Comparison of ENCODE assay signal across 1 cellular context in the genomic region with DNA sequence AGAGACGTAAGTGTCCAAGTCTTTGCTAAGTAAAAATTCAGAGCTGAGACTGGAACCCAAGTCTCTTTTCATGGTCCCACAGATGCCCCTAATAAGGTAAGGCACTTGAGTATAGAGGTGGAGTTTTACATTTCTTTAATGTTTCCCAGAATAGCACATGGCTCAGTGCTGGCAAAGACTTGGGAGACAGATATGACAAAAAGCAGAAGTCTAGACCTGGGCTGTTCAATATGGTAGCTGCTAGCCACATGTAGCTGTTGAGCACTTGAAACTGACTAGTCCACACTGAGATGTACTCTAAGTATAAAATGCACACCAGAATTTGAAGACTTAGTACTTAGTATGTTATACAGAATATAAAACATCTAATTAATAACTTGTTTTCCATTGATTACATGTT.
TF ChIP-seq lines count a peak whose summit lies in the region.

No MANE protein-coding gene starts in this region.

TF ChIP-seq in GM12878, 131 proteins besides CTCF, POLR2A, EP300 and RAD21:
- TF ChIP-seq ZZZ3 (IDR thresholded peaks at IDR 0.05; ENCODE audit: control insufficient read depth, insufficient read length, low read depth) (no peak), RBBP5 (conservative IDR thresholded peaks at IDR 0.05) (no peak), YY1 (IDR thresholded peaks at IDR 0.05; ENCODE audit: low read depth, low read length) (no peak), SPI1 (IDR thresholded peaks at IDR 0.05; ENCODE audit: borderline replicate concordance, insufficient read depth, low read depth, low read length) (peak; percentile 3; the same call in 1 of the 2 replicates), MYB (IDR thresholded peaks at IDR 0.05; ENCODE audit: borderline replicate concordance, low read depth, low read length) (no peak)
- TF ChIP-seq, protein P1, sequence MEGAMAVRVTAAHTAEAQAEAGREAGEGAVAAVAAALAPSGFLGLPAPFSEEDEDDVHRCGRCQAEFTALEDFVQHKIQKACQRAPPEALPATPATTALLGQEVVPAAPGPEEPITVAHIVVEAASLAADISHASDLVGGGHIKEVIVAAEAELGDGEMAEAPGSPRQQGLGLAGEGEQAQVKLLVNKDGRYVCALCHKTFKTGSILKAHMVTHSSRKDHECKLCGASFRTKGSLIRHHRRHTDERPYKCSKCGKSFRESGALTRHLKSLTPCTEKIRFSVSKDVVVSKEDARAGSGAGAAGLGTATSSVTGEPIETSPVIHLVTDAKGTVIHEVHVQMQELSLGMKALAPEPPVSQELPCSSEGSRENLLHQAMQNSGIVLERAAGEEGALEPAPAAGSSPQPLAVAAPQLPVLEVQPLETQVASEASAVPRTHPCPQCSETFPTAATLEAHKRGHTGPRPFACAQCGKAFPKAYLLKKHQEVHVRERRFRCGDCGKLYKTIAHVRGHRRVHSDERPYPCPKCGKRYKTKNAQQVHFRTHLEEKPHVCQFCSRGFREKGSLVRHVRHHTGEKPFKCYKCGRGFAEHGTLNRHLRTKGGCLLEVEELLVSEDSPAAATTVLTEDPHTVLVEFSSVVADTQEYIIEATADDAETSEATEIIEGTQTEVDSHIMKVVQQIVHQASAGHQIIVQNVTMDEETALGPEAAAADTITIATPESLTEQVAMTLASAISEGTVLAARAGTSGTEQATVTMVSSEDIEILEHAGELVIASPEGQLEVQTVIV (IDR thresholded peaks at IDR 0.05; ENCODE audit: borderline replicate concordance, partially characterized antibody), result no peak
